17 cellular contexts compared by ENCODE assay signal in genomic region chr4:76279462-76279861, GRCh38. TPM values are rescaled to one million over a fixed set of nuclear protein-coding genes. Genes with fewer than 3 reads are reported as not detected.
DNase-seq lines count a peak whose midpoint lies in the region; TF ChIP-seq lines count a peak whose summit lies in the region.
"Had no signal": no experiment of that assay in that cellular context is flagged by ENCODE, and none has a peak within 500 bp of the region (broad histone marks: within the 10 kb centered on the region; RNA-seq: fewer than 3 reads in every experiment).

No MANE protein-coding gene starts in this region.

- WGBS in endodermal cell (ENCODE audit: insufficient coverage in 1 of 2, insufficient read length in 1 of 2), 2 experiments, result 95 to 100% methylated on average over 2 to 3 of the region's 4 CpGs

- TF ChIP-seq CTCF in endodermal cell (conservative IDR thresholded peaks at IDR 0.05), result no peak

- H3K27ac ChIP-seq in subcutaneous abdominal adipose tissue (ENCODE audit: low read depth, low read length) (peak overlapping the region; percentile 66), endodermal cell (ENCODE audit: low read depth, low read length) (no peak overlapping the region)
- H3K27ac ChIP-seq: coronary artery, esophagus muscularis mucosa, left lung had no signal

- no peaks in the 10 kb centered on the region for H3K27me3 ChIP-seq in subcutaneous abdominal adipose tissue (ENCODE audit: control insufficient read depth in 5 of 5, insufficient read depth in 4 of 5, low read length in 5 of 5)
- no peaks in the 10 kb centered on the region for H3K27me3 ChIP-seq in endodermal cell (ENCODE audit: control insufficient read depth, insufficient read depth, low read length, poor library complexity, severe bottlenecking)
- H3K27me3 ChIP-seq: esophagus muscularis mucosa, left lung, neutrophil had no signal

- H3K36me3 ChIP-seq in subcutaneous abdominal adipose tissue (ENCODE audit: control insufficient read depth in 5 of 5, insufficient read depth in 5 of 5, low read length in 5 of 5) (no peaks in the 10 kb centered on the region), endodermal cell (ENCODE audit: control insufficient read depth, insufficient read depth, low read length) (no peaks in the 10 kb centered on the region)
- H3K36me3 ChIP-seq: esophagus muscularis mucosa, left lung, neutrophil had no signal

- peaks cover 4% of the 10 kb centered on the region for H3K27me3 Mint-ChIP-seq in activated CD4-positive, alpha-beta memory T cell treated with anti-CD3 and anti-CD28 coated beads for 36 hours
- H3K27me3 Mint-ChIP-seq in endodermal cell (ENCODE audit: insufficient read depth), result no peaks in the 10 kb centered on the region

- no peak overlapping the region for H3K9ac ChIP-seq in subcutaneous abdominal adipose tissue (ENCODE audit: low read length in 5 of 5)
- H3K9ac ChIP-seq in endodermal cell (ENCODE audit: extremely low read depth, low read length, poor library complexity, severe bottlenecking), result no peak overlapping the region

- peaks cover 5 to 52% (median 23%) of the 10 kb centered on the region in 5 donors for H3K4me1 ChIP-seq in subcutaneous abdominal adipose tissue (ENCODE audit: control insufficient read depth in 5 of 5, insufficient read depth in 5 of 5, low read length in 5 of 5)
- no peaks in the 10 kb centered on the region for H3K4me1 ChIP-seq in endodermal cell (ENCODE audit: control insufficient read depth, insufficient read depth, low read length)
- H3K4me1 ChIP-seq: esophagus muscularis mucosa had no signal

- intact Hi-C loops in activated CD4-positive, alpha-beta memory T cell treated with anti-CD3 and anti-CD28 coated beads for 36 hours (cut with micrococcal nuclease), result loop anchor here (1.0 to 2.0 kb wide), 2 partner anchors 99 to 225 kb away; no protein-coding TSS in a partner anchor

- no peaks in the 10 kb centered on the region for H3K36me3 Mint-ChIP-seq in activated CD4-positive, alpha-beta memory T cell treated with anti-CD3 and anti-CD28 coated beads for 36 hours
- H3K36me3 Mint-ChIP-seq in endodermal cell (ENCODE audit: low read depth), result no peaks in the 10 kb centered on the region
- H3K36me3 Mint-ChIP-seq: activated naive CD4-positive, alpha-beta T cell treated with anti-CD3 and anti-CD28 coated beads, Interleukin-2, amount 50 U/mL, for 72 hours had no signal

- no peaks in the 10 kb centered on the region for H3K4me1 Mint-ChIP-seq in activated CD4-positive, alpha-beta memory T cell treated with anti-CD3 and anti-CD28 coated beads for 36 hours (ENCODE audit: low read depth)
- H3K4me1 Mint-ChIP-seq in endodermal cell, result no peaks in the 10 kb centered on the region

- no peak overlapping the region for H3K4me3 ChIP-seq in subcutaneous abdominal adipose tissue (ENCODE audit: low read depth in 1 of 5, low read length in 5 of 5)
- H3K4me3 ChIP-seq in endodermal cell (ENCODE audit: low read length), result no peak overlapping the region
- H3K4me3 ChIP-seq: coronary artery, esophagus muscularis mucosa, left lung had no signal

- CTCF ChIA-PET in activated CD4-positive, alpha-beta memory T cell treated with anti-CD3 and anti-CD28 coated beads for 36 hours (lab: Charles Lee), result interaction anchor here (0.6 to 3.9 kb wide), 5 partner anchors 25 to 226 kb away, joined by 3 to 40 read pairs (median 9); partner anchors contain the start of gene STBD1

- H3K9me3 ChIP-seq in subcutaneous abdominal adipose tissue (ENCODE audit: control insufficient read depth in 5 of 5, low read length in 5 of 5) (no peaks in the 10 kb centered on the region), endodermal cell (ENCODE audit: control insufficient read depth, low read length) (no peaks in the 10 kb centered on the region)
- H3K9me3 ChIP-seq: esophagus muscularis mucosa, left lung, neutrophil had no signal

- POLR2A ChIA-PET in activated CD4-positive, alpha-beta memory T cell treated with anti-CD3 and anti-CD28 coated beads for 36 hours (lab: Charles Lee), result no interaction called here

- no peak overlapping the region for H3K27ac Mint-ChIP-seq in activated CD4-positive, alpha-beta memory T cell treated with anti-CD3 and anti-CD28 coated beads for 36 hours
- no peak overlapping the region for H3K27ac Mint-ChIP-seq in endodermal cell
- H3K27ac Mint-ChIP-seq: activated naive CD4-positive, alpha-beta T cell treated with anti-CD3 and anti-CD28 coated beads, Interleukin-2, amount 50 U/mL, for 72 hours had no signal

- no peaks in the 10 kb centered on the region for H3K9me3 Mint-ChIP-seq in activated CD4-positive, alpha-beta memory T cell treated with anti-CD3 and anti-CD28 coated beads for 36 hours
- H3K9me3 Mint-ChIP-seq in endodermal cell, result no peaks in the 10 kb centered on the region
- H3K9me3 Mint-ChIP-seq: activated naive CD4-positive, alpha-beta T cell treated with anti-CD3 and anti-CD28 coated beads, Interleukin-2, amount 50 U/mL, for 72 hours had no signal

- DNase-seq in stimulated activated CD4-positive, alpha-beta T cell treated with anti-CD3 and anti-CD28 coated beads, Interleukin-12 subunit alpha, Interleukin-12 subunit beta, amount 100 ng/mL, for 4 hours, result peak; percentile 7
- no peak for DNase-seq in stimulated activated CD4-positive, alpha-beta T cell treated with anti-CD3 and anti-CD28 coated beads, Interleukin-4, amount 100 ng/mL, for 4 hours
- DNase-seq in HT-29 (ENCODE audit: low spot score) (peak; percentile 31), HuH-7 (ENCODE audit: low spot score) (no peak), endodermal cell (no peak)
- peak; percentile 24 for DNase-seq in activated CD4-positive, alpha-beta memory T cell treated with anti-CD3 and anti-CD28 coated beads for 36 hours
- DNase-seq: activated CD8-positive, alpha-beta memory T cell treated with anti-CD3 and anti-CD28 coated beads, Interleukin-2, amount 50 U/mL, for 48 hours; left lung; NCI-H1417 treated with DMSO at 0.1 percent for 48 hours; retina had no signal

- no peak overlapping the region for H3K4me3 Mint-ChIP-seq in activated CD4-positive, alpha-beta memory T cell treated with anti-CD3 and anti-CD28 coated beads for 36 hours
- H3K4me3 Mint-ChIP-seq in endodermal cell, result no peak overlapping the region

RNA-seq across cellular contexts. Expression of gene STBD1, which starts 27.1 kb away (rescaled TPM):
- 3.3 and 4.0 TPM in 2 replicates for total RNA-seq in HT-29 (2014; rRNA removed; shearing (Covaris generic))
- total RNA-seq in activated CD4-positive, alpha-beta memory T cell treated with anti-CD3 and anti-CD28 coated beads for 36 hours, result under 1 TPM; 0.63 to 0.67 TPM
- 1 to 10 TPM in 1 of 2 donors, under 1 TPM in 1; 0.31 to 1.3 TPM for total RNA-seq in endodermal cell
- 2.2 TPM for polyA plus RNA-seq in endodermal cell (2013, experiment 1 of 2)
- polyA plus RNA-seq in endodermal cell (2013, experiment 2 of 2), result 2.4 TPM
- total RNA-seq: mononuclear cell had no signal

RNA-seq across cellular contexts. Expression of gene FAM47E, which starts 27.9 kb away (rescaled TPM):
- 2.4 and 2.9 TPM in 2 replicates for total RNA-seq in HT-29 (2014; rRNA removed; shearing (Covaris generic))
- total RNA-seq in activated CD4-positive, alpha-beta memory T cell treated with anti-CD3 and anti-CD28 coated beads for 36 hours, result not detected
- 1 to 10 TPM in 1 of 2 donors, under 1 TPM in 1; 0.84 to 2.5 TPM for total RNA-seq in endodermal cell
- 5.7 TPM for polyA plus RNA-seq in endodermal cell (2013, experiment 1 of 2)
- 3.5 TPM for polyA plus RNA-seq in endodermal cell (2013, experiment 2 of 2)
- total RNA-seq: activated naive CD4-positive, alpha-beta T cell treated with anti-CD3 and anti-CD28 coated beads, Interleukin-2, amount 50 U/mL, for 72 hours; glomerular endothelial cell had no signal

Comparison
In these comparisons a context has a peak if more than half of its experiments do, and no peak if none do; other contexts are left out.
1. DNase-seq: peak in stimulated activated CD4-positive, alpha-beta T cell treated with anti-CD3 and anti-CD28 coated beads, Interleukin-12 subunit alpha, Interleukin-12 subunit beta, amount 100 ng/mL, for 4 hours (single experiment), HT-29 (single experiment) and activated CD4-positive, alpha-beta memory T cell treated with anti-CD3 and anti-CD28 coated beads for 36 hours (single experiment); none in stimulated activated CD4-positive, alpha-beta T cell treated with anti-CD3 and anti-CD28 coated beads, Interleukin-4, amount 100 ng/mL, for 4 hours (0 of 2), HuH-7 (single experiment) and endodermal cell (single experiment).